11 cellular contexts compared by ENCODE assay signal in the genomic region with DNA sequence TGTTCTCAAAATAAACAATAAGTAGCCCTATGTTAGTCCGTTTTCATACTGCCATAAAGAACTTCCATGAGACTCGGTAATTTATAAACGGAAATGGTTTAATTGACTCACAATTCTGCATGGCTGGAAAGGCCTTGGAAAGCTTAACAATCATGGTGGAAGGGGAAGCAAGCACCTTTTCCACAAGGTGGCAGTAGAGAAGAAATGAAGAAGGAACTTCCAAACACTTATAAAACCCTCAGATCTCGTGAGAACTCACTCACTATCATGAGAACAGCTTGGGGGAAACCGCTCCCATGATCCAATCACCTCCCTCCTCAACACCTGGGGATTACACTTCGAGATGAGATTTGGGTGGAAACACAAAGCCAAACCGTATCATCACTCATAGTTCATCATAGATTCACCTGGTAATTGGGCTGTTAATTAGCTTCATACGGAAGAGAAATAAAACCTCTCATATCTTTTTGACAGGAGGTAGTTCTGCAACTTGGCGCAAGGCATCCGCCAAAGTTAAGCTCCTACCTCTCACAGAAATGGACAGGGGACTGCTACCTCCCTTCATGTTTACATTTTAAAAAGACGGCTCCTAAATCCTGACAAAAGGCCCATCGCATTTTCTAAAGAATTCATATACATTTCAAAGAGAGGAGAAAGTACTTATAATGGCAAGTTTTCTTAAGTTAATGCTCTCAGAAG. TPM values are rescaled to one million over a fixed set of nuclear protein-coding genes. Genes with fewer than 3 reads are reported as not detected.
A peak's percentile ranks its signal among the peaks of the same experiment; 100 is the strongest.
DNase-seq lines count a peak whose midpoint lies in the region; ATAC-seq and TF ChIP-seq lines count a peak whose summit lies in the region.
"Had no signal": no experiment of that assay in that cellular context is flagged by ENCODE, and none has a peak within 500 bp of the region (broad histone marks: within the 10 kb centered on the region; RNA-seq: fewer than 3 reads in every experiment).

No MANE protein-coding gene starts in this region.

- no peaks in the 10 kb centered on the region for H3F3A ChIP-seq in MM.1S (ENCODE audit: insufficient read depth, low read length)

- H3K4me3 Mint-ChIP-seq in osteocyte (ENCODE audit: unreplicated experiment): no peak overlapping the region
- H3K4me3 Mint-ChIP-seq in natural killer cell treated with Interleukin-12 subunit alpha and Interleukin-12 subunit beta and Interleukin-15 and Interleukin-18, amount 100 ng/mL, for 72 hours: no peak overlapping the region

- no peak for ATAC-seq in HG02623 (IDR thresholded peaks at IDR 0.05; ENCODE audit: unreplicated experiment)
- no peak for ATAC-seq in natural killer cell treated with Interleukin-12 subunit alpha and Interleukin-12 subunit beta and Interleukin-15 and Interleukin-18, amount 100 ng/mL, for 72 hours

- H3K27me3 ChIP-seq in MM.1S (replicated peaks; ENCODE audit: insufficient read depth, low read length) (no peaks in the 10 kb centered on the region), brain microvascular endothelial cell (replicated peaks) (no peaks in the 10 kb centered on the region)
- H3K27me3 ChIP-seq: tibial artery had no signal

- H3K9me3 Mint-ChIP-seq in osteocyte (ENCODE audit: unreplicated experiment): no peaks in the 10 kb centered on the region
- peaks cover 3% of the 10 kb centered on the region for H3K9me3 Mint-ChIP-seq in natural killer cell treated with Interleukin-12 subunit alpha and Interleukin-12 subunit beta and Interleukin-15 and Interleukin-18, amount 100 ng/mL, for 72 hours

- no peak overlapping the region for H3K9ac ChIP-seq in MM.1S (ENCODE audit: low read length)

- H3K36me3 Mint-ChIP-seq in osteocyte (ENCODE audit: unreplicated experiment): no peaks in the 10 kb centered on the region
- no peaks in the 10 kb centered on the region for H3K36me3 Mint-ChIP-seq in natural killer cell treated with Interleukin-12 subunit alpha and Interleukin-12 subunit beta and Interleukin-15 and Interleukin-18, amount 100 ng/mL, for 72 hours

- no peaks in the 10 kb centered on the region for H3K79me2 ChIP-seq in MM.1S (ENCODE audit: low read length)

- H3K4me1 Mint-ChIP-seq in osteocyte (ENCODE audit: unreplicated experiment): no peaks in the 10 kb centered on the region
- H3K4me1 Mint-ChIP-seq in natural killer cell treated with Interleukin-12 subunit alpha and Interleukin-12 subunit beta and Interleukin-15 and Interleukin-18, amount 100 ng/mL, for 72 hours (ENCODE audit: low read depth in 2 of 2): no peaks in the 10 kb centered on the region

- no peaks in the 10 kb centered on the region for H4K20me1 ChIP-seq in MM.1S (ENCODE audit: insufficient read depth, low read length)

- TF ChIP-seq CTCF in MM.1S (IDR thresholded peaks at IDR 0.05; ENCODE audit: low read length) (peak; percentile 37), brain microvascular endothelial cell (IDR thresholded peaks at IDR 0.05; ENCODE audit: low read depth, low read length, missing control alignments) (peak; percentile 62), osteocyte (IDR thresholded peaks at IDR 0.05) (peak; percentile 42)

- H3K4me1 ChIP-seq in MM.1S (ENCODE audit: low read length): no peaks in the 10 kb centered on the region
- H3K4me1 ChIP-seq: tibial artery had no signal

- no peak overlapping the region for H2AFZ ChIP-seq in MM.1S (ENCODE audit: low read length)

- in situ Hi-C loops in brain microvascular endothelial cell (cut with HindIII; ENCODE audit: low pct_ligation_motif_present, low sequenced_read_pairs): no loop called here

- no peaks in the 10 kb centered on the region for H3K9me3 ChIP-seq in MM.1S (replicated peaks; ENCODE audit: insufficient read depth, low read length)
- H3K9me3 ChIP-seq: tibial artery had no signal

- H3K27ac Mint-ChIP-seq in osteocyte (ENCODE audit: unreplicated experiment): no peak overlapping the region
- no peak overlapping the region for H3K27ac Mint-ChIP-seq in natural killer cell treated with Interleukin-12 subunit alpha and Interleukin-12 subunit beta and Interleukin-15 and Interleukin-18, amount 100 ng/mL, for 72 hours

- H3K27ac ChIP-seq in MM.1S (ENCODE audit: low read length): no peak overlapping the region
- H3K27ac ChIP-seq in brain microvascular endothelial cell: no peak overlapping the region
- H3K27ac ChIP-seq: tibial artery had no signal

- no peaks in the 10 kb centered on the region for H3K36me3 ChIP-seq in MM.1S (replicated peaks; ENCODE audit: insufficient read depth, low read length)
- no peaks in the 10 kb centered on the region for H3K36me3 ChIP-seq in brain microvascular endothelial cell (replicated peaks)
- H3K36me3 ChIP-seq: tibial artery had no signal

- H3K9me2 ChIP-seq in MM.1S (replicated peaks; ENCODE audit: insufficient read depth, low read length): no peaks in the 10 kb centered on the region

- H3K4me3 ChIP-seq in MM.1S (ENCODE audit: low read length) (no peak overlapping the region), brain microvascular endothelial cell (ENCODE audit: low read depth, low read length) (no peak overlapping the region)
- H3K4me3 ChIP-seq: tibial artery had no signal

- H3K4me2 ChIP-seq in MM.1S (ENCODE audit: low read depth, low read length): no peak overlapping the region

- DNase-seq in NCI-H1417 (lab: John Stamatoyannopoulos, UW): peak; percentile 7 to 47 (median 30)
- no peak for DNase-seq in NCI-H1417 treated with DMSO at 0.1 percent for 48 hours (lab: John Stamatoyannopoulos, UW)
- DNase-seq in MM.1S: peak; percentile 24
- peak; percentile 7 for DNase-seq in brain microvascular endothelial cell
- DNase-seq in osteocyte (ENCODE audit: extremely low spot score, unreplicated experiment): no peak
- no peak for DNase-seq in natural killer cell treated with Interleukin-12 subunit alpha and Interleukin-12 subunit beta and Interleukin-15 and Interleukin-18, amount 100 ng/mL, for 72 hours (ENCODE audit: low spot score)
- DNase-seq in DMS79 (lab: John Stamatoyannopoulos, UW): no peak
- DNase-seq: nucleus accumbens, tibial artery had no signal

- H3K27me3 Mint-ChIP-seq in osteocyte (ENCODE audit: unreplicated experiment): peaks cover 29% of the 10 kb centered on the region
- H3K27me3 Mint-ChIP-seq in natural killer cell treated with Interleukin-12 subunit alpha and Interleukin-12 subunit beta and Interleukin-15 and Interleukin-18, amount 100 ng/mL, for 72 hours: no peaks in the 10 kb centered on the region

RNA-seq across cellular contexts. Expression of a gene that starts 49.0 kb away (rescaled TPM):
- total RNA-seq in osteocyte: not detected in 2 replicates
- total RNA-seq in natural killer cell treated with Interleukin-12 subunit alpha and Interleukin-12 subunit beta and Interleukin-15 and Interleukin-18, amount 100 ng/mL, for 72 hours: not detected
- total RNA-seq: T-helper 1 cell treated with Interleukin-12 subunit alpha and Interleukin-12 subunit beta and Interleukin-4 antibody, amounts not matched to agents 30 ng/mL and 1 ng/mL, for 36 hours had no signal

Comparison
In these comparisons a context has a peak if more than half of its experiments do, and no peak if none do; other contexts are left out.
1. DNase-seq: peak in NCI-H1417 (3 of 3), MM.1S (single experiment) and brain microvascular endothelial cell (single experiment); none in NCI-H1417 treated with DMSO at 0.1 percent for 48 hours (single experiment), osteocyte (single experiment), natural killer cell treated with Interleukin-12 subunit alpha and Interleukin-12 subunit beta and Interleukin-15 and Interleukin-18, amount 100 ng/mL, for 72 hours (single experiment) and DMS79 (single experiment).
2. Peak in every context shown above with its lines, with median percentiles within 50 percentile points of each other: CTCF ChIP-seq.